In genomic region chr3:37493485-37494080, GRCh38 we compare ENCODE assay signal across 17 cellular contexts. TPM values are rescaled to one million over a fixed set of nuclear protein-coding genes. Genes with fewer than 3 reads are reported as not detected.
DNase-seq lines count a peak whose midpoint lies in the region; ATAC-seq and TF ChIP-seq lines count a peak whose summit lies in the region.
"Had no signal": no experiment of that assay in that cellular context is flagged by ENCODE, and none has a peak within 500 bp of the region (broad histone marks: within the 10 kb centered on the region; RNA-seq: fewer than 3 reads in every experiment).

No MANE protein-coding gene starts in this region.

- no peak for DNase-seq in right atrium auricular region (ENCODE audit: low spot score)
- DNase-seq in left cardiac atrium = no peak
- DNase-seq in esophagus squamous epithelium (lab: John Stamatoyannopoulos, UW) = no peak
- DNase-seq in putamen (ENCODE audit: low spot score) = peak; percentile 52
- DNase-seq in upper lobe of right lung = no peak
- DNase-seq in HAP-1 (ENCODE audit: low spot score in 2 of 2) = no peak
- no peak for DNase-seq in AG20443 (ENCODE audit: low spot score)
- no peak for DNase-seq in NCI-H748 treated with DMSO at 0.1 percent for 48 hours (lab: John Stamatoyannopoulos, UW)
- DNase-seq: activated CD4-positive, alpha-beta T cell treated with anti-CD3 and anti-CD28 coated beads for 36 hours; activated CD8-positive, alpha-beta memory T cell treated with anti-CD3 and anti-CD28 coated beads, Interleukin-2, amount 50 U/mL, for 4 hours; activated effector memory CD4-positive, alpha-beta T cell treated with Interleukin-2 at 50 U/mL for 16 hours; CD8-positive, alpha-beta memory T cell; MM.1S; ovary; small intestine had no signal

- in situ Hi-C loops in HAP-1 (cut with MboI; ENCODE audit: low sequenced_read_pairs) = no loop called here

- H3K4me3 ChIP-seq in right atrium auricular region = no peak overlapping the region
- no peak overlapping the region for H3K4me3 ChIP-seq in esophagus squamous epithelium
- no peak overlapping the region for H3K4me3 ChIP-seq in upper lobe of right lung
- no peak overlapping the region for H3K4me3 ChIP-seq in HAP-1
- H3K4me3 ChIP-seq: ovary, tibial nerve had no signal

- peak overlapping the region; percentile 55 for H3K27ac ChIP-seq in right atrium auricular region
- peak overlapping the region; percentile 11 to 79 (median 56) for H3K27ac ChIP-seq in esophagus squamous epithelium
- peak overlapping the region; percentile 44 for H3K27ac ChIP-seq in upper lobe of right lung
- H3K27ac ChIP-seq: ovary, RWPE1 had no signal

- ATAC-seq in left cardiac atrium (no peak), upper lobe of right lung (no peak)

- 53 to 79% methylated on average over 5 of the region's 5 CpGs for WGBS in esophagus squamous epithelium, 2 donors

- H3K9me3 ChIP-seq in right atrium auricular region = no peaks in the 10 kb centered on the region
- H3K9me3 ChIP-seq in esophagus squamous epithelium = no peaks in the 10 kb centered on the region
- no peaks in the 10 kb centered on the region for H3K9me3 ChIP-seq in upper lobe of right lung
- H3K9me3 ChIP-seq in HAP-1 = no peaks in the 10 kb centered on the region; the same call in 1 of the 2 replicates
- H3K9me3 ChIP-seq: ovary, tibial nerve had no signal

- intact Hi-C loops in left cardiac atrium (cut with DNase I) (loop anchor here in 1 of 2 donors (5.0 kb wide), 1 partner anchor 36 kb away; no protein-coding TSS in a partner anchor), esophagus squamous epithelium (cut with DNase I) (no loop called here), upper lobe of right lung (cut with DNase I) (no loop called here)

- H3K27me3 ChIP-seq in right atrium auricular region (no peaks in the 10 kb centered on the region), esophagus squamous epithelium (no peaks in the 10 kb centered on the region), upper lobe of right lung (no peaks in the 10 kb centered on the region), HAP-1 (ENCODE audit: low read depth) (no peaks in the 10 kb centered on the region)
- H3K27me3 ChIP-seq: ovary, tibial nerve had no signal

- H3K4me1 ChIP-seq in right atrium auricular region (peaks cover 0 to 52% of the 10 kb centered on the region in 2 donors), esophagus squamous epithelium (peaks cover 13 to 43% (median 24%) of the 10 kb centered on the region in 3 donors), upper lobe of right lung (peaks cover 21% of the 10 kb centered on the region), HAP-1 (peaks cover 16% of the 10 kb centered on the region)

- no peaks in the 10 kb centered on the region for H3K36me3 ChIP-seq in right atrium auricular region
- no peaks in the 10 kb centered on the region for H3K36me3 ChIP-seq in esophagus squamous epithelium
- no peaks in the 10 kb centered on the region for H3K36me3 ChIP-seq in upper lobe of right lung
- H3K36me3 ChIP-seq in HAP-1 (replicated peaks) = no peaks in the 10 kb centered on the region
- H3K36me3 ChIP-seq: ovary, tibial nerve had no signal

- no peak for TF ChIP-seq POLR2A in esophagus squamous epithelium (IDR thresholded peaks at IDR 0.05)

- TF ChIP-seq CTCF in right atrium auricular region (IDR thresholded peaks at IDR 0.05) = no peak
- no peak for TF ChIP-seq CTCF in esophagus squamous epithelium (IDR thresholded peaks at IDR 0.05)
- TF ChIP-seq CTCF in upper lobe of right lung (IDR thresholded peaks at IDR 0.05) = no peak

RNA-seq across cellular contexts. Expression of gene ITGA9, which starts 41.6 kb away (rescaled TPM):
- total RNA-seq in right atrium auricular region (10 to 100 TPM; 14.9 to 30.8 TPM), left cardiac atrium (10 to 100 TPM; 11.1 to 29.1 TPM), esophagus squamous epithelium (10 to 100 TPM in 1 of 4 donors, 1 to 10 TPM in 3; 1.4 to 17.2 (median 6.0) TPM), upper lobe of right lung (48.8 TPM)
